In the genomic region with DNA sequence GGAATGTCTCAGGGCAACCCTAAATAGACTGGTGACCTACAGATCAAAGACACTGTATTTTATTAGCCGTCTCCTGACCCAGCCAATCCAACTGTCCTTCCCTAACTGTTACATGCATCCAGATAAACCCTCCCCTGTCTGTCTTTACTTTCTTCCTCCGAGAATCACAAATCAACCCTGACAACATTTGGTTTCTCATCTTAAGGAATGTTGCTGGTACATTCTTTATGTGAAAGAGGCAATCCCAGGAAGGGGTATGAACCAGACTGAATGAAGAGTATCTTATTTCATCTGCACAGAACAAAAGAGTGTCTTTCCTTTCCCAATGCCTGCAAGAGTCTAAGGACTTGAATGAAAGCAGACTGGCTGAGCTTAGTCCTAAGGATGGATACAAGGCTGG, we compare ENCODE assay signal across 14 cellular contexts.
DNase-seq lines count a peak whose midpoint lies in the region; ATAC-seq and TF ChIP-seq lines count a peak whose summit lies in the region.
"Had no signal": no experiment of that assay in that cellular context is flagged by ENCODE, and none has a peak within 500 bp of the region (broad histone marks: within the 10 kb centered on the region; RNA-seq: fewer than 3 reads in every experiment).

No MANE protein-coding gene starts in this region.

- TF ChIP-seq POLR2A in esophagus muscularis mucosa (IDR thresholded peaks at IDR 0.05; ENCODE audit: low read depth) = no peak

- TF ChIP-seq EP300 in esophagus muscularis mucosa (IDR thresholded peaks at IDR 0.05) = no peak

- H3K9me3 ChIP-seq in BE2C (peaks cover 4% of the 10 kb centered on the region; the same call in 1 of the 2 replicates), esophagus muscularis mucosa (peaks cover 0 to 7% (median 3%) of the 10 kb centered on the region in 4 donors)
- H3K9me3 ChIP-seq: colonic mucosa had no signal

- ATAC-seq in SK-N-SH treated with all-trans-retinoic acid at 6 μM for 48 hours (peak; percentile 97), GM18502 (IDR thresholded peaks at IDR 0.05; ENCODE audit: poor library complexity, unreplicated experiment) (no peak)
- ATAC-seq: stimulated activated memory B cell treated with anti-CD40 and anti-IgM and Interleukin-4, amounts not matched to agents 10 μg/mL and 1 μg/mL and 100 μg/mL, for 72 hours had no signal

- H3K4me3 ChIP-seq in fibroblast of the aortic adventitia (ENCODE audit: low read depth, low read length) = no peak overlapping the region
- H3K4me3 ChIP-seq in BE2C (ENCODE audit: low read depth, low read length) = no peak overlapping the region
- no peak overlapping the region for H3K4me3 ChIP-seq in esophagus muscularis mucosa
- H3K4me3 ChIP-seq: colonic mucosa had no signal

- H3K4me1 ChIP-seq in BE2C (no peaks in the 10 kb centered on the region), esophagus muscularis mucosa (peaks cover 0 to 2% (median 0%) of the 10 kb centered on the region in 4 donors)
- H3K4me1 ChIP-seq: colonic mucosa had no signal

- H3K27me3 ChIP-seq in BE2C (no peaks in the 10 kb centered on the region), esophagus muscularis mucosa (no peaks in the 10 kb centered on the region)
- H3K27me3 ChIP-seq: colonic mucosa had no signal

- TF ChIP-seq CTCF in fibroblast of the aortic adventitia (IDR thresholded peaks at IDR 0.05; ENCODE audit: insufficient read depth, low read length) (no peak), BE2C (IDR thresholded peaks at IDR 0.05; ENCODE audit: low read depth, low read length) (no peak), esophagus muscularis mucosa (IDR thresholded peaks at IDR 0.05) (no peak)

- intact Hi-C loops in esophagus muscularis mucosa (cut with DNase I) = no loop called here

- no peak overlapping the region for H3K27ac ChIP-seq in esophagus muscularis mucosa (replicated peaks in 1 of 4)
- H3K27ac ChIP-seq: colonic mucosa had no signal

- DNase-seq in EL (peak; percentile 47), fibroblast of the aortic adventitia (ENCODE audit: low read depth) (peak; percentile 48), non-pigmented ciliary epithelial cell (ENCODE audit: low read depth) (peak; percentile 51), BE2C (no peak), esophagus muscularis mucosa (ENCODE audit: extremely low spot score) (no peak), NCI-H69 (lab: John Stamatoyannopoulos, UW) (no peak)
- DNase-seq: activated CD8-positive, alpha-beta memory T cell treated with anti-CD3 and anti-CD28 coated beads, Interleukin-2, amount 50 U/mL, for 48 hours; colonic mucosa; GOT3; NCI-H1930; stimulated activated CD4-positive, alpha-beta T cell treated with anti-CD3 and anti-CD28 coated beads, Interleukin-4, amount 100 ng/mL, for 24 hours had no signal

- H3K36me3 ChIP-seq in BE2C (no peaks in the 10 kb centered on the region), esophagus muscularis mucosa (no peaks in the 10 kb centered on the region)
- H3K36me3 ChIP-seq: colonic mucosa had no signal

- 83% methylated on average over 2 of the region's 2 CpGs for WGBS in esophagus muscularis mucosa

TF ChIP-seq in SK-N-SH treated with all-trans-retinoic acid at 6 μM for 48 hours, 23 proteins besides CTCF, POLR2A, EP300 and RAD21:
- TF ChIP-seq, protein P1, sequence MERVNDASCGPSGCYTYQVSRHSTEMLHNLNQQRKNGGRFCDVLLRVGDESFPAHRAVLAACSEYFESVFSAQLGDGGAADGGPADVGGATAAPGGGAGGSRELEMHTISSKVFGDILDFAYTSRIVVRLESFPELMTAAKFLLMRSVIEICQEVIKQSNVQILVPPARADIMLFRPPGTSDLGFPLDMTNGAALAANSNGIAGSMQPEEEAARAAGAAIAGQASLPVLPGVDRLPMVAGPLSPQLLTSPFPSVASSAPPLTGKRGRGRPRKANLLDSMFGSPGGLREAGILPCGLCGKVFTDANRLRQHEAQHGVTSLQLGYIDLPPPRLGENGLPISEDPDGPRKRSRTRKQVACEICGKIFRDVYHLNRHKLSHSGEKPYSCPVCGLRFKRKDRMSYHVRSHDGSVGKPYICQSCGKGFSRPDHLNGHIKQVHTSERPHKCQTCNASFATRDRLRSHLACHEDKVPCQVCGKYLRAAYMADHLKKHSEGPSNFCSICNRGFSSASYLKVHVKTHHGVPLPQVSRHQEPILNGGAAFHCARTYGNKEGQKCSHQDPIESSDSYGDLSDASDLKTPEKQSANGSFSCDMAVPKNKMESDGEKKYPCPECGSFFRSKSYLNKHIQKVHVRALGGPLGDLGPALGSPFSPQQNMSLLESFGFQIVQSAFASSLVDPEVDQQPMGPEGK (CRISPR knock-in tag; IDR thresholded peaks at IDR 0.05; ENCODE audit: borderline replicate concordance) = no peak
- TF ChIP-seq ISL1 (CRISPR knock-in tag; IDR thresholded peaks at IDR 0.05) = peak; percentile 61
- no peak for TF ChIP-seq RARB (CRISPR knock-in tag; IDR thresholded peaks at IDR 0.05)
- TF ChIP-seq TCF4 (CRISPR knock-in tag; IDR thresholded peaks at IDR 0.05; ENCODE audit: borderline replicate concordance) = no peak

Comparison
In these comparisons a context has a peak if more than half of its experiments do, and no peak if none do; other contexts are left out.
1. DNase-seq: peak in EL (single experiment), fibroblast of the aortic adventitia (single experiment) and non-pigmented ciliary epithelial cell (single experiment); none in BE2C (single experiment), esophagus muscularis mucosa (single experiment) and NCI-H69 (single experiment).